12 cellular contexts compared by ENCODE assay signal in genomic region chr11:100612766-100613165, GRCh38.
DNase-seq lines count a peak whose midpoint lies in the region; ATAC-seq and TF ChIP-seq lines count a peak whose summit lies in the region.
"Had no signal": no experiment of that assay in that cellular context is flagged by ENCODE, and none has a peak within 500 bp of the region (broad histone marks: within the 10 kb centered on the region; RNA-seq: fewer than 3 reads in every experiment).

No MANE protein-coding gene starts in this region.

- H3K27me3 ChIP-seq in heart right ventricle: no peaks in the 10 kb centered on the region
- H3K27me3 ChIP-seq: adrenal gland had no signal

- no peak for TF ChIP-seq CTCF in heart right ventricle (IDR thresholded peaks at IDR 0.05)

- peak overlapping the region in 4 of 8 donors; percentile 22 to 64 (median 38) for H3K4me3 Mint-ChIP-seq in naive B cell

- peaks cover 18 to 25% (median 21%) of the 10 kb centered on the region in 3 donors for H3K4me1 Mint-ChIP-seq in naive B cell

- no peaks in the 10 kb centered on the region for H3K4me1 ChIP-seq in heart right ventricle
- H3K4me1 ChIP-seq: adrenal gland had no signal

- peaks cover 0 to 9% (median 0%) of the 10 kb centered on the region in 11 donors for H3K9me3 ChIP-seq in heart right ventricle
- H3K9me3 ChIP-seq: adrenal gland had no signal

- H3K27ac ChIP-seq in heart right ventricle: no peak overlapping the region
- H3K27ac ChIP-seq: adrenal gland had no signal

- peak overlapping the region in 5 of 6 donors; percentile 5 to 76 (median 33) for H3K27ac Mint-ChIP-seq in naive B cell

- no peaks in the 10 kb centered on the region for H3K27me3 Mint-ChIP-seq in naive B cell

- 42 to 58% methylated on average over 2 of the region's 2 CpGs for WGBS in heart right ventricle, 2 donors

- DNase-seq in M059J (ENCODE audit: low read depth) (peak; percentile 46), naive B cell (peak; percentile 63), heart right ventricle (no peak), NCI-H2196 treated with DMSO at 0.1 percent for 48 hours (lab: John Stamatoyannopoulos, UW; ENCODE audit: unreplicated experiment) (no peak)
- no peak for DNase-seq in activated CD4-positive, alpha-beta T cell treated with anti-CD3 and anti-CD28 coated beads, Interleukin-2, amount 50 U/mL, for 1 hour
- DNase-seq: activated CD4-positive, alpha-beta T cell treated with anti-CD3 and anti-CD28 coated beads, Interleukin-2, amount 50 U/mL, for 4 hours; adrenal gland; NCI-H1105 treated with DMSO at 0.1 percent for 48 hours; stimulated activated CD4-positive, alpha-beta T cell treated with anti-CD3 and anti-CD28 coated beads, Interleukin-2, amount 100 ng/mL, for 48 hours had no signal

- intact Hi-C loops in heart right ventricle (cut with DNase I): no loop called here

- H3K36me3 ChIP-seq in heart right ventricle: no peaks in the 10 kb centered on the region
- H3K36me3 ChIP-seq: adrenal gland had no signal

- no peak overlapping the region for H3K4me3 ChIP-seq in heart right ventricle
- H3K4me3 ChIP-seq: adrenal gland had no signal

- peaks cover 5 to 23% (median 12%) of the 10 kb centered on the region in 7 donors for H3K9me3 Mint-ChIP-seq in naive B cell

- ATAC-seq in GM18870 (IDR thresholded peaks at IDR 0.05; ENCODE audit: unreplicated experiment) (peak; percentile 98), HG02678 (IDR thresholded peaks at IDR 0.05; ENCODE audit: unreplicated experiment) (peak; percentile 88), naive B cell (ENCODE audit: low read depth in 2 of 2) (peak; percentile 99 to 100), GM21619 (IDR thresholded peaks at IDR 0.05; ENCODE audit: unreplicated experiment) (no peak), heart right ventricle (no peak)

- peaks cover 5 to 8% of the 10 kb centered on the region in 2 donors for H3K36me3 Mint-ChIP-seq in naive B cell

Comparison
In these comparisons a context has a peak if more than half of its experiments do, and no peak if none do; other contexts are left out.
1. ATAC-seq: peak in GM18870 (single experiment), HG02678 (single experiment) and naive B cell (2 of 2); none in GM21619 (single experiment) and heart right ventricle (0 of 8).
2. DNase-seq: peak in M059J (single experiment) and naive B cell (single experiment); none in activated CD4-positive, alpha-beta T cell treated with anti-CD3 and anti-CD28 coated beads, Interleukin-2, amount 50 U/mL, for 1 hour (single experiment), heart right ventricle (0 of 2) and NCI-H2196 treated with DMSO at 0.1 percent for 48 hours (single experiment).